Comparison of ENCODE assay signal across 19 cellular contexts in the genomic region with DNA sequence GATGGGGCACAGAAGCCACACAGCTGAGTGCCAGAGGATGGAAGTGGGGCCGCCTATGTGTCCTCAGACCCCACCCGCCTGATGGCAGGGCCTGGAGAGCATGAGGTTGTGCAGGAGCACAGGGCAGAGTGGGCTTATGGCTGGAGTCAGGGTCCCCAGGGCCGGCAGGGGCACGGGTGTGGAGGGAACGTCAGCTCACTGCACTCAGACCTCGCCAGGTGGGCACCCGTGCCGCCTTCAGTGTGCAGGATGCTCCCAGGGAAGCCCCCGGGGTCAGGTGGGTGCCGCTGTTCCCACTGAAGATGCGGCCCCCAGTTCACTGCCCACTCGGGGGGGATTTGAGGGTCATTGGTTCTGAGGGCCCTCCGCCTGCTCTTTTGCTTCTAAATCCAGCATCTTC.
"Had no signal": no experiment of that assay in that cellular context is flagged by ENCODE, and none has a peak within 500 bp of the region (broad histone marks: within the 10 kb centered on the region; RNA-seq: fewer than 3 reads in every experiment).

No MANE protein-coding gene starts in this region.

- H3K4me3 ChIP-seq: SJCRH30 had no signal

- DNase-seq: Kasumi-1, KG1, MM.1S, NCI-H1092 treated with DMSO at 0.1 percent for 48 hours, NCI-H1417, NCI-H1436 treated with DMSO at 0.1 percent for 48 hours, NCI-H1694, NCI-H187 treated with DMSO at 0.1 percent for 48 hours, NCI-H2029 treated with DMSO at 0.1 percent for 48 hours, NCI-H2227 treated with DMSO at 0.1 percent for 48 hours, NCI-H524, NCI-H69, NCI-H774, RPMI8226, SHP77 treated with DMSO at 0.1 percent for 48 hours, SJCRH30 had no signal

- H3K27ac ChIP-seq: HL-60, SJCRH30 had no signal

- H3K4me1 ChIP-seq: SJCRH30 had no signal

- H3K9me3 ChIP-seq: SJCRH30 had no signal

- H3K27me3 ChIP-seq: SJCRH30 had no signal

- H3K36me3 ChIP-seq: SJCRH30 had no signal

- ATAC-seq: Right ventricle myocardium inferior, SK-N-SH treated with all-trans-retinoic acid at 6 μM for 48 hours had no signal
